ENCODE assay signal across 8 cellular contexts in the genomic region with DNA sequence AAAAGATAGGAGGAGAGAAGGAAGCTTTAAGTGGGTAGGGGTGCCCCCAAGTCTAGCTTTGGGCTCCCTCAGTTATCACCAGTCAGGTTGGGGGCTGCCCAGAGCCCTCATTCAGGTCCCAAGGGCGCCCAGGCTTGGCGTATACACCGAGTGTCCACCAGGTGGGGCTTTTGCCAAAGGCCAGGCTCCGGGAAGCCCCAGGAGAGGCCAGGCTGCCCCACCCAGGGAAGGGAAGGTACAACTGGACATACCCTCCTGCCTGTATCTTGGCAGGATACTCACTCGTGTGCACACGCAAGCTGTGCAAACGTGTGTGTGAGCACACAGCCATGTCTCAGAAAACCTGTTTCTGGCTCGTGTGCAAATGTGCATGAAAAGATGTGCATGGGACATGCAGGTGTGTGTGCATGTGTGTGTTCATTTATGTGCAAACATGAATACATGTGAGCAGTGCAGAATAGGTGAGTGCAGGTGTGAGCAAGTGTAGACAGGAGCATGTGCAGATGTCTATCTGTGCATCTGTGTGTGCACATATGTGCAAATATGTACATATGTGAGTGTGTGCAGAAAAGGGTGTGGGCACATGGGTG. TPM values are rescaled to one million over a fixed set of nuclear protein-coding genes. Genes with fewer than 3 reads are reported as not detected.
DNase-seq lines count a peak whose midpoint lies in the region; ATAC-seq, FAIRE-seq and TF ChIP-seq lines count a peak whose summit lies in the region.

No MANE protein-coding gene starts in this region.

- TF ChIP-seq CTCF in 22Rv1 (IDR thresholded peaks at IDR 0.05) = peak; percentile 95
- peak; percentile 84 for TF ChIP-seq CTCF in GM12864 (IDR thresholded peaks at IDR 0.05; ENCODE audit: low read depth, low read length, missing control alignments)
- peak; percentile 52 to 65 (median 54) for TF ChIP-seq CTCF in esophagus muscularis mucosa (IDR thresholded peaks at IDR 0.05)
- TF ChIP-seq CTCF in omental fat pad (IDR thresholded peaks at IDR 0.05) = no peak

- H3K36me3 ChIP-seq in esophagus muscularis mucosa = no peaks in the 10 kb centered on the region

- intact Hi-C loops in esophagus muscularis mucosa (cut with DNase I) = no loop called here

- no peak for FAIRE-seq in frontal cortex (lab: Jason Lieb, UNC)

- H3K27ac ChIP-seq in 22Rv1 (no peak overlapping the region), esophagus muscularis mucosa (replicated peaks in 1 of 4) (no peak overlapping the region)

- no peak for TF ChIP-seq EP300 in esophagus muscularis mucosa (IDR thresholded peaks at IDR 0.05)

- peaks cover 0 to 94% (median 3%) of the 10 kb centered on the region in 4 donors for H3K27me3 ChIP-seq in esophagus muscularis mucosa

- H3K4me3 ChIP-seq in GM12864 (ENCODE audit: low read depth, low read length) = no peak overlapping the region
- no peak overlapping the region for H3K4me3 ChIP-seq in esophagus muscularis mucosa

- no peaks in the 10 kb centered on the region for H3K9me3 ChIP-seq in esophagus muscularis mucosa

- no peak for ATAC-seq in omental fat pad (ENCODE audit: low FRiP score)
- ATAC-seq in HG03045 (IDR thresholded peaks at IDR 0.05; ENCODE audit: unreplicated experiment) = no peak

- no peak for TF ChIP-seq POLR2A in esophagus muscularis mucosa (IDR thresholded peaks at IDR 0.05; ENCODE audit: low read depth)

- 17% methylated on average over 1 of the region's 8 CpGs for WGBS in esophagus muscularis mucosa

- DNase-seq in GM12864 (ENCODE audit: low read depth) (no peak), NCI-H345 (lab: John Stamatoyannopoulos, UW) (peak; percentile 29), esophagus muscularis mucosa (ENCODE audit: extremely low spot score) (no peak), omental fat pad (ENCODE audit: low spot score) (peak; percentile 24), frontal cortex (ENCODE audit: low spot score in 2 of 2) (no peak)
- DNase-seq in activated CD8-positive, alpha-beta memory T cell treated with anti-CD3 and anti-CD28 coated beads for 48 hours (ENCODE audit: low read depth in 2 of 3, low spot score in 2 of 3) = peak in 2 of 3 experiments; percentile 22 to 27

- H3K4me1 ChIP-seq in esophagus muscularis mucosa = no peaks in the 10 kb centered on the region

RNA-seq across cellular contexts. Expression of gene CUX2, which starts 9.7 kb away (rescaled TPM):
- total RNA-seq in esophagus muscularis mucosa = under 1 TPM in 2 of 4 donors, not detected in 2; 0.06 TPM
- under 1 TPM in 2 of 4 donors, not detected in 2; 0.06 to 0.36 TPM for total RNA-seq in omental fat pad
- 17.5 TPM for total RNA-seq in frontal cortex

Comparison
In these comparisons a context has a peak if more than half of its experiments do, and no peak if none do; other contexts are left out.
1. CTCF ChIP-seq: peak in 22Rv1 (single experiment), GM12864 (single experiment) and esophagus muscularis mucosa (3 of 3); none in omental fat pad (0 of 3).
2. DNase-seq: peak in NCI-H345 (single experiment), activated CD8-positive, alpha-beta memory T cell treated with anti-CD3 and anti-CD28 coated beads for 48 hours (2 of 3) and omental fat pad (single experiment); none in GM12864 (single experiment), esophagus muscularis mucosa (single experiment) and frontal cortex (0 of 2).
3. RNA of gene CUX2, which starts 9.7 kb away (total RNA-seq): 17.5 TPM in frontal cortex (single experiment); 0.06 to 0.36 TPM in omental fat pad and 0.06 TPM in esophagus muscularis mucosa; every median in the first group is over 10 times any median in the second.